1 cellular context compared by ENCODE assay signal in genomic region chr3:49339593-49339946, GRCh38.
TF ChIP-seq lines count a peak whose summit lies in the region.

No MANE protein-coding gene starts in this region.

TF ChIP-seq in GM12878, 131 proteins besides CTCF, POLR2A, EP300 and RAD21:
- TF ChIP-seq ZNF687 (IDR thresholded peaks at IDR 0.05) (no peak), SMC3 (IDR thresholded peaks at IDR 0.05; ENCODE audit: borderline replicate concordance, low read length) (0 out of 2 replicates have a peak, but pooled peaks have one; percentile 1)
